ENCODE assay signal across 1 cellular context in the genomic region with DNA sequence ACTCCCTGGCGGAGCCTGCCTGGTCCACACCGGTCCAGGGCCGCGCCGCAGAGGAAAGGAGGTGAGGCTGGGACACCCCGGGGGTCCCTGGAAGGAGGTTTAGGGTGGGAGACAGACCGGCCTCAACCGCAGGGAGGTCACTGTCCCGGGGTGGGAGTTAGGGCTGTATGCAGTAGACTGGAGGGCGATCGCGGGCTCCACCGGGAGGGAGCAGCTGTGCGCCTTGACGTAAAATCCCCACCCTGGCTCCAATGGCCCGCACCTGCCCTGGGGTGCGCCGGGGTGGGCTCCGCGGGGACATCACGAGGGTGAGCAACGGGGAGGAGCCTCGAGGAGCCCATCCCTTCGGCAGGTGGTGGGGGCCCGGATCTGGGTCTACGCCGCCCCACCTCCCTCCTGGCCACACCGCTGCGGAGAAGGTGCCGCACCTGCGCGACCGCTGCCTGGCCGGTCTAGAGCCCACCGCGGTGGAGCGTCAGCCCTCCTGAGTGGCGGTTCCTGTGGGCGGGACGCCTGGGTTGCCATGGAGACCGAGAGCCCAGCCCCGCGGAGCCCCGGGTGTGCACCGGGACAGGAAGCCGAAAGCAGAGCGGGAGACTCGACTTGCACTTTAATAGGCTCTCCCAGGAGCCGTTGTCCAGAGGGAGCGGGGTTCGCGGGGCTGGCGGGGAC.
TF ChIP-seq lines count a peak whose summit lies in the region.

No MANE protein-coding gene starts in this region.

TF ChIP-seq in K562, 482 proteins besides CTCF, POLR2A, EP300 and RAD21:
- TF ChIP-seq, protein P1, sequence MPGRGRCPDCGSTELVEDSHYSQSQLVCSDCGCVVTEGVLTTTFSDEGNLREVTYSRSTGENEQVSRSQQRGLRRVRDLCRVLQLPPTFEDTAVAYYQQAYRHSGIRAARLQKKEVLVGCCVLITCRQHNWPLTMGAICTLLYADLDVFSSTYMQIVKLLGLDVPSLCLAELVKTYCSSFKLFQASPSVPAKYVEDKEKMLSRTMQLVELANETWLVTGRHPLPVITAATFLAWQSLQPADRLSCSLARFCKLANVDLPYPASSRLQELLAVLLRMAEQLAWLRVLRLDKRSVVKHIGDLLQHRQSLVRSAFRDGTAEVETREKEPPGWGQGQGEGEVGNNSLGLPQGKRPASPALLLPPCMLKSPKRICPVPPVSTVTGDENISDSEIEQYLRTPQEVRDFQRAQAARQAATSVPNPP (IDR thresholded peaks at IDR 0.05; ENCODE audit: borderline replicate concordance, insufficient read depth, insufficient read length), result no peak
- TF ChIP-seq SRSF3 (IDR thresholded peaks at IDR 0.05; ENCODE audit: insufficient read depth, low read length), result no peak
- TF ChIP-seq ETS2 (tag; IDR thresholded peaks at IDR 0.05; ENCODE audit: borderline replicate concordance, poor library complexity, severe bottlenecking), result no peak
- TF ChIP-seq RFX1 (IDR thresholded peaks at IDR 0.05), result peak; percentile 64; the same call in 1 of the 2 replicates
- TF ChIP-seq CCAR2 (IDR thresholded peaks at IDR 0.05; ENCODE audit: low read depth, low read length), result no peak
